9 cellular contexts compared by ENCODE assay signal in the genomic region with DNA sequence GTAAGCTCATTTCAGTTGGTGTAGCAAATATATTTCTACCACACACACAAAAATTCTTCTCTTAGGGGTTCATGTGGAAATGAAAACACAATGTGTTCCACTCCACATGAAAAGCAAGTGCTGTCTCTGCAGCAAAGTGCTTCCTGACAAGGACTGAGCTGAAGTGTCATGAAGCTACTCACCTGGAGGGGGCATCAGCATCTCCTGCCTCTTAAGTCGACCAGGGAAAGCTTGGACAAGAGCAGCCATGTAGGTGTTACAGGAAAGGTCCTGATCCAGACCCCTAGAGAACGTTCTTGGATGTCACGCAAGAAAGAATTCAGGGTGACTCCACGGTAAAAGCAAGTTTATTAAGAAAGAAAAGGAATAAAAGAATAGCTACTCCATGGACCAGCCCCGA.
A peak's percentile ranks its signal among the peaks of the same experiment; 100 is the strongest.
DNase-seq lines count a peak whose midpoint lies in the region; ATAC-seq, FAIRE-seq and TF ChIP-seq lines count a peak whose summit lies in the region.
"Had no signal": no experiment of that assay in that cellular context is flagged by ENCODE, and none has a peak within 500 bp of the region (broad histone marks: within the 10 kb centered on the region; RNA-seq: fewer than 3 reads in every experiment).

No MANE protein-coding gene starts in this region.

- H3K4me3 ChIP-seq in LNCaP clone FGC (ENCODE audit: low read depth, low read length), result no peak overlapping the region
- no peak overlapping the region for H3K4me3 ChIP-seq in brain microvascular endothelial cell (ENCODE audit: low read depth, low read length)
- no peak overlapping the region for H3K4me3 ChIP-seq in thyroid gland (replicated peaks in 1 of 3)
- H3K4me3 ChIP-seq in kidney (ENCODE audit: low read length in 2 of 2), result no peak overlapping the region

- in situ Hi-C loops in brain microvascular endothelial cell (cut with HindIII; ENCODE audit: low pct_ligation_motif_present, low sequenced_read_pairs), result no loop called here

- TF ChIP-seq POLR2A in thyroid gland (IDR thresholded peaks at IDR 0.05), result no peak

- DNase-seq in stimulated activated CD4-positive, alpha-beta T cell treated with anti-CD3 and anti-CD28 coated beads, Interleukin-1b, Interleukin-23, amount 100 ng/mL, for 48 hours, result peak; percentile 8
- DNase-seq in stimulated activated CD4-positive, alpha-beta T cell treated with anti-CD3 and anti-CD28 coated beads, Interleukin-12 subunit alpha, Interleukin-12 subunit beta, amount 100 ng/mL, for 4 hours, result no peak
- DNase-seq in LNCaP clone FGC (ENCODE audit: low read depth) (no peak), brain microvascular endothelial cell (no peak), thyroid gland (peak; percentile 3 to 7), kidney (no peak), DMS153 treated with DMSO at 0.1 percent for 48 hours (lab: John Stamatoyannopoulos, UW; ENCODE audit: unreplicated experiment) (no peak)
- DNase-seq: KG1 had no signal

- H3K9ac ChIP-seq in kidney (ENCODE audit: low read length in 2 of 2), result no peak overlapping the region

- H3K27me3 ChIP-seq in brain microvascular endothelial cell (replicated peaks) (no peaks in the 10 kb centered on the region), thyroid gland (no peaks in the 10 kb centered on the region)

- H3K27ac ChIP-seq in brain microvascular endothelial cell (no peak overlapping the region), thyroid gland (no peak overlapping the region), kidney (ENCODE audit: low read depth in 2 of 2, low read length in 2 of 2) (no peak overlapping the region)

- peaks cover 7 to 9% of the 10 kb centered on the region in 2 donors for H3K4me1 ChIP-seq in thyroid gland
- H3K4me1 ChIP-seq in kidney (ENCODE audit: control insufficient read depth in 1 of 2, insufficient read depth in 1 of 2, low read depth in 1 of 2, low read length in 2 of 2), result no peaks in the 10 kb centered on the region

- ATAC-seq in GM18517 (IDR thresholded peaks at IDR 0.05; ENCODE audit: unreplicated experiment), result no peak

- WGBS in thyroid gland, 2 donors, result 69 to 73% methylated on average over 5 of the region's 5 CpGs

- H3K36me3 ChIP-seq in brain microvascular endothelial cell (replicated peaks), result no peaks in the 10 kb centered on the region
- H3K36me3 ChIP-seq in thyroid gland, result no peaks in the 10 kb centered on the region
- no peaks in the 10 kb centered on the region for H3K36me3 ChIP-seq in kidney (ENCODE audit: control insufficient read depth in 1 of 2, insufficient read depth in 2 of 2, low read length in 2 of 2)

- TF ChIP-seq CTCF in LNCaP clone FGC (IDR thresholded peaks at IDR 0.05; ENCODE audit: control insufficient read depth, extremely low read depth, insufficient read depth) (peak; percentile 36), brain microvascular endothelial cell (IDR thresholded peaks at IDR 0.05; ENCODE audit: low read depth, low read length, missing control alignments) (peak; percentile 13), thyroid gland (IDR thresholded peaks at IDR 0.05) (peak in 1 of 6 experiments; percentile 13), kidney (IDR thresholded peaks at IDR 0.05; ENCODE audit: borderline replicate concordance, extremely low read depth, insufficient read depth) (no peak)

- H3K9me3 ChIP-seq in thyroid gland (no peaks in the 10 kb centered on the region), kidney (ENCODE audit: control insufficient read depth in 1 of 2, low read length in 2 of 2) (no peaks in the 10 kb centered on the region)

- intact Hi-C loops in thyroid gland (cut with DNase I), result no loop called here
- intact Hi-C loops in kidney (cut with DNase I), result no loop called here

- FAIRE-seq in kidney (lab: Jason Lieb, UNC), result no peak

Comparison
In these comparisons a context has a peak if more than half of its experiments do, and no peak if none do; other contexts are left out.
1. DNase-seq: peak in stimulated activated CD4-positive, alpha-beta T cell treated with anti-CD3 and anti-CD28 coated beads, Interleukin-1b, Interleukin-23, amount 100 ng/mL, for 48 hours (single experiment) and thyroid gland (2 of 2); none in stimulated activated CD4-positive, alpha-beta T cell treated with anti-CD3 and anti-CD28 coated beads, Interleukin-12 subunit alpha, Interleukin-12 subunit beta, amount 100 ng/mL, for 4 hours (single experiment), LNCaP clone FGC (single experiment), brain microvascular endothelial cell (single experiment), kidney (single experiment) and DMS153 treated with DMSO at 0.1 percent for 48 hours (single experiment).